ENCODE assay signal across 8 cellular contexts in the genomic region with DNA sequence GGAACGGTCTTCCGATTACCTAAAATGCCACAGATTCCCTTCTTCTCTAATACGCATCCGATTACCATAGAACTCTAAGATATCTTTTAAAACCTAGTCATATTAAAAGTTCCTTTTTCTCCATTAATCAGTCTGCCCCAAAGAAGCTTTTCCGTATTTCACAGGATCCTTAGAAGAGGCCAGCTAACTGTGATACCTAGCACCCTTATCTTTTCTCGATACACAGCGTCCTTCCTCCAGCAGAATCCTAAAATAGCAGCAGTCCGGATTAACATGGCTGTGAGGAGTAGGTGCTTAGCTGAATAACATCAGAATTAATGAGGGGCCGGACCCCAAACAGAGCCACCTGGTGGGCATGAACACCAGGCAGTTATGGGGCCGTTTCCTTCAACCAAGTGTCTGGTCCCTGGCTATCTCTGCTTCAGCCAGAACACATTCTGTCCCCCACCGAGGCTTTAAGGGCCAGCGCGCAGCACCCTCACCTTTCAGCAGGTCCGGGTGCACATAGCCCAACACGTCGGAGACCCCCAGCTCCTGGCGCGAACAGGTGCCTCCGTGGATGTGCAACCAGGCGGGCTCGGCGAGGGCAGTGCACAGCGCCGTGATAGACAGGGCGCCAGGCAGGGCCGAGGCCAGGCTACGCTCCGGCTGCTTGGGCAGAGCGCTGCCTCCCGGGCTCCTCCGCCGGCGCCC. TPM values are rescaled to one million over a fixed set of nuclear protein-coding genes. Genes with fewer than 3 reads are reported as not detected.
DNase-seq lines count a peak whose midpoint lies in the region; TF ChIP-seq lines count a peak whose summit lies in the region.

No MANE protein-coding gene starts in this region.

- H3K4me1 ChIP-seq in HUES6 (ENCODE audit: control insufficient read depth, insufficient read depth, low read length) (peaks cover 28% of the 10 kb centered on the region), tibial artery (peaks cover 4 to 66% (median 55%) of the 10 kb centered on the region in 4 donors)

- H3K27ac ChIP-seq in HUES6 (ENCODE audit: low read depth, low read length) (no peak overlapping the region), tibial artery (peak overlapping the region; percentile 88 to 97)

- H3K36me3 ChIP-seq in HUES6 (ENCODE audit: control insufficient read depth, insufficient read depth, low read length) (peaks cover 34% of the 10 kb centered on the region), tibial artery (peaks cover 14 to 30% (median 22%) of the 10 kb centered on the region in 3 donors)

- DNase-seq in activated T-cell treated with anti-CD3 and anti-CD28 coated beads for 24 hours (ENCODE audit: low read depth) (peak; percentile 0), SW480 (ENCODE audit: low spot score) (peak; percentile 62), dermis blood vessel endothelial cell (peak; percentile 77), medulla oblongata (ENCODE audit: extremely low spot score) (peak; percentile 37), tibial artery (no peak), pons (ENCODE audit: low spot score) (no peak)
- no peak for DNase-seq in activated T-cell treated with anti-CD3 and anti-CD28 coated beads, Interleukin-2, amount 50 U/mL, for 1 hour

- intact Hi-C loops in tibial artery (cut with DNase I; ENCODE audit: low total_unique reads): loop anchor here (5.0 to 10.0 kb wide), 2 partner anchors 58 to 240 kb away; a partner anchor contains a TSS

- peak overlapping the region; percentile 84 for H3K9ac ChIP-seq in HUES6 (ENCODE audit: low read length)

- H3K27me3 ChIP-seq in HUES6 (ENCODE audit: control insufficient read depth, insufficient read depth, low read length) (no peaks in the 10 kb centered on the region), tibial artery (no peaks in the 10 kb centered on the region)

- peak overlapping the region; percentile 82 for H3K4me3 ChIP-seq in HUES6 (ENCODE audit: low read depth, low read length)
- H3K4me3 ChIP-seq in tibial artery: peak overlapping the region; percentile 70 to 97

- no peak for TF ChIP-seq CTCF in tibial artery (IDR thresholded peaks at IDR 0.05)

- H3K9me3 ChIP-seq in HUES6 (ENCODE audit: control insufficient read depth, insufficient read depth, low read depth, low read length) (no peaks in the 10 kb centered on the region), tibial artery (no peaks in the 10 kb centered on the region)

RNA-seq across cellular contexts. Expression of a gene that starts 1.0 kb away (rescaled TPM):
- 24.7 and 32.0 TPM in 2 replicates for total RNA-seq in dermis blood vessel endothelial cell

RNA-seq across cellular contexts. Expression of a gene that starts 1.2 kb away (rescaled TPM):
- total RNA-seq in dermis blood vessel endothelial cell: 72.6 and 120 TPM in 2 replicates

RNA-seq across cellular contexts. Expression of a gene that starts 40.5 kb away (rescaled TPM):
- 56.8 and 113 TPM in 2 replicates for total RNA-seq in dermis blood vessel endothelial cell

RNA-seq across cellular contexts. Expression of a gene that starts 56.2 kb away (rescaled TPM):
- total RNA-seq in dermis blood vessel endothelial cell: 284 and 301 TPM in 2 replicates

Comparison
In these comparisons a context has a peak if more than half of its experiments do, and no peak if none do; other contexts are left out.
1. DNase-seq: peak in activated T-cell treated with anti-CD3 and anti-CD28 coated beads for 24 hours (single experiment), SW480 (single experiment), dermis blood vessel endothelial cell (single experiment) and medulla oblongata (single experiment); none in activated T-cell treated with anti-CD3 and anti-CD28 coated beads, Interleukin-2, amount 50 U/mL, for 1 hour (single experiment), tibial artery (0 of 2) and pons (single experiment).